In the genomic region with DNA sequence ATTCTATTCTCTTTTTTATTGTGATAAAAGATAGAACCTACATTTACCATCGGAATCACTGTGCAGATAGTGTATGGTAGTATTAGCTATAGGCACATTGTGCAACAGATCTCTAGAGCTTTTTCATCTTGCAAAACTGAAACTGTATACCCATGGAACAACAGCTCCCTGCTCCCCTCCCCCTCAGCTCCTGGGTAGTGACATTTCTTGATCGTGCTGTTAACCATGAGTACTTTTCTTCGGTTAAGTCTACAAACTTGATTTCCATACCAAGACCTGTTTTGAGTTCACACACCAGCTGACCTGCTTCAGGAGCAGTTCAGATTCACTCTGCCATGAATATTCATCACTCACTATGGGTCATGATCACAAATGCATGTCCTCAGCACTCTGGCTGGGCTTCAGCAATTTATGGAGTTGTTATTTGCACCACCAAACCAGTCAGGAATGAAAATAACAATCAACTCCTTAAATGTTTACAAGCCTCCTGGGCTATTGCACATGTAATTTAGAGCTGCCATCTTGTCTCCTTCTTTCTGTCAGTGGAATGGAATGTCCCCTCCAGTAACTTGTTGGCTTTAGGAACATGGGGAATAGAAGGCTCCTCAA, we compare ENCODE assay signal across 1 cellular context.
TF ChIP-seq lines count a peak whose summit lies in the region.

No MANE protein-coding gene starts in this region.

TF ChIP-seq in HCT116, 20 proteins besides CTCF, POLR2A, EP300 and RAD21 (continued from another document):
- TF ChIP-seq REST (IDR thresholded peaks at IDR 0.05; ENCODE audit: low read depth): no peak
- no peak for TF ChIP-seq SRF (IDR thresholded peaks at IDR 0.05; ENCODE audit: low read depth)
- TF ChIP-seq SP1 (IDR thresholded peaks at IDR 0.05; ENCODE audit: low read depth): no peak
- TF ChIP-seq ZFX (IDR thresholded peaks at IDR 0.05): no peak
- no peak for TF ChIP-seq CEBPB (IDR thresholded peaks at IDR 0.05; ENCODE audit: low read depth)
- no peak for TF ChIP-seq CBX3 (IDR thresholded peaks at IDR 0.05; ENCODE audit: low read depth)
- no peak for TF ChIP-seq JUND (IDR thresholded peaks at IDR 0.05)
- TF ChIP-seq EZH2phosphoT487 (IDR thresholded peaks at IDR 0.05; ENCODE audit: borderline replicate concordance): no peak
- no peak for TF ChIP-seq ELF1 (IDR thresholded peaks at IDR 0.05; ENCODE audit: borderline replicate concordance, low read depth)
- no peak for TF ChIP-seq EZH2 (IDR thresholded peaks at IDR 0.05)
- no peak for TF ChIP-seq EGR1 (IDR thresholded peaks at IDR 0.05; ENCODE audit: low read depth)
- no peak for TF ChIP-seq FOSL1 (IDR thresholded peaks at IDR 0.05; ENCODE audit: low read depth)
- TF ChIP-seq ZNF274 (IDR thresholded peaks at IDR 0.05; ENCODE audit: low read depth, low read length): no peak
- no peak for TF ChIP-seq ZBTB33 (IDR thresholded peaks at IDR 0.05; ENCODE audit: extremely low read depth, insufficient replicate concordance, low read length)
- TF ChIP-seq, protein P1, sequence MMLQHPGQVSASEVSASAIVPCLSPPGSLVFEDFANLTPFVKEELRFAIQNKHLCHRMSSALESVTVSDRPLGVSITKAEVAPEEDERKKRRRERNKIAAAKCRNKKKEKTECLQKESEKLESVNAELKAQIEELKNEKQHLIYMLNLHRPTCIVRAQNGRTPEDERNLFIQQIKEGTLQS (IDR thresholded peaks at IDR 0.05): no peak
